ENCODE assay signal across 1 cellular context in the genomic region with DNA sequence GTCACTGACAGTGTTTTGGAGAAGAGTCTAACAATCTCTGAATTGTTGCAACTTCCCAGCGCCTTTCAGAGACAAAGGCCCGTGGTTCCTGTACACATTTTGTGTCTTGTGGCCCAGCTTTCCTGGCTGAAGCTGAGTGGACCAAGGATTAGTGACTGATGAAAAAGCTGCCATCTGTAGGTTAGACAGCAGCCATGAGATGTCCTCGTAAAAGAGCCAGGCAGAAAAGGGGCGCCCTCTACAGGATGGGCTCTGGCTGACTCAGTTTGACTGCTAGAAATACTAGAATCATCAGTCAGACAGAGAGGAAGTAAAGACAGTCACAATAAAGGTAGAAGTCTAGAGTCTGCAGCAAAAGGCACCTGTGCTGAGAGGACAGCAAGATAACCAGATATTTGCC.
TF ChIP-seq lines count a peak whose summit lies in the region.

No MANE protein-coding gene starts in this region.

TF ChIP-seq in K562, 482 proteins besides CTCF, POLR2A, EP300 and RAD21:
- TF ChIP-seq, protein P1, sequence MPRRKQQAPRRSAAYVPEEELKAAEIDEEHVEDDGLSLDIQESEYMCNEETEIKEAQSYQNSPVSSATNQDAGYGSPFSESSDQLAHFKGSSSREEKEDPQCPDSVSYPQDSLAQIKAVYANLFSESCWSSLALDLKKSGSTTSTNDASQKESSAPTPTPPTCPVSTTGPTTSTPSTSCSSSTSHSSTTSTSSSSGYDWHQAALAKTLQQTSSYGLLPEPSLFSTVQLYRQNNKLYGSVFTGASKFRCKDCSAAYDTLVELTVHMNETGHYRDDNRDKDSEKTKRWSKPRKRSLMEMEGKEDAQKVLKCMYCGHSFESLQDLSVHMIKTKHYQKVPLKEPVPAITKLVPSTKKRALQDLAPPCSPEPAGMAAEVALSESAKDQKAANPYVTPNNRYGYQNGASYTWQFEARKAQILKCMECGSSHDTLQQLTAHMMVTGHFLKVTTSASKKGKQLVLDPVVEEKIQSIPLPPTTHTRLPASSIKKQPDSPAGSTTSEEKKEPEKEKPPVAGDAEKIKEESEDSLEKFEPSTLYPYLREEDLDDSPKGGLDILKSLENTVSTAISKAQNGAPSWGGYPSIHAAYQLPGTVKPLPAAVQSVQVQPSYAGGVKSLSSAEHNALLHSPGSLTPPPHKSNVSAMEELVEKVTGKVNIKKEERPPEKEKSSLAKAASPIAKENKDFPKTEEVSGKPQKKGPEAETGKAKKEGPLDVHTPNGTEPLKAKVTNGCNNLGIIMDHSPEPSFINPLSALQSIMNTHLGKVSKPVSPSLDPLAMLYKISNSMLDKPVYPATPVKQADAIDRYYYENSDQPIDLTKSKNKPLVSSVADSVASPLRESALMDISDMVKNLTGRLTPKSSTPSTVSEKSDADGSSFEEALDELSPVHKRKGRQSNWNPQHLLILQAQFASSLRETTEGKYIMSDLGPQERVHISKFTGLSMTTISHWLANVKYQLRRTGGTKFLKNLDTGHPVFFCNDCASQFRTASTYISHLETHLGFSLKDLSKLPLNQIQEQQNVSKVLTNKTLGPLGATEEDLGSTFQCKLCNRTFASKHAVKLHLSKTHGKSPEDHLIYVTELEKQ (CRISPR knock-in tag; IDR thresholded peaks at IDR 0.05): no peak
- TF ChIP-seq KLF16 (IDR thresholded peaks at IDR 0.05) (0 out of 2 replicates have a peak, but pooled peaks have one; percentile 32), EHMT2 (IDR thresholded peaks at IDR 0.05) (peak; percentile 7; the same call in 1 of the 2 replicates), FOSL1 (tag; conservative IDR thresholded peaks at IDR 0.05) (no peak; the same call in 1 of the 2 replicates), RCOR1 (IDR thresholded peaks at IDR 0.05; ENCODE audit: borderline replicate concordance in 1 of 2, low read depth in 2 of 2, low read length in 2 of 2) (0 out of 4 replicates have a peak, but pooled peaks of 1 of the 2 experiments have one; percentile 14), YY1 (IDR thresholded peaks at IDR 0.05; ENCODE audit: borderline replicate concordance in 1 of 3, control insufficient read depth in 1 of 3, extremely low read depth in 1 of 3, insufficient read depth in 3 of 3, insufficient read length in 1 of 3, insufficient replicate concordance in 2 of 3, low read depth in 1 of 3, low read length in 2 of 3) (peak in 1 of 3 experiments; percentile 53), POLR3A (IDR thresholded peaks at IDR 0.05; ENCODE audit: borderline replicate concordance, extremely low read depth, insufficient read depth, insufficient read length) (no peak), JUND (IDR thresholded peaks at IDR 0.05; ENCODE audit: borderline replicate concordance, low read depth, low read length) (peak; percentile 52; the same call in 1 of the 2 replicates), JUND (tag; IDR thresholded peaks at IDR 0.05; ENCODE audit: borderline replicate concordance, low read depth, low read length) (no peak), SMC3 (conservative IDR thresholded peaks at IDR 0.05; ENCODE audit: insufficient read depth, low read depth, low read length) (peak; percentile 49; the same call in 1 of the 2 replicates), TAF9B (IDR thresholded peaks at IDR 0.05; ENCODE audit: partially characterized antibody) (no peak), NFE2 (IDR thresholded peaks at IDR 0.05; ENCODE audit: low read depth) (0 out of 2 replicates have a peak, but pooled peaks have one; percentile 9)
- TF ChIP-seq, protein P2, sequence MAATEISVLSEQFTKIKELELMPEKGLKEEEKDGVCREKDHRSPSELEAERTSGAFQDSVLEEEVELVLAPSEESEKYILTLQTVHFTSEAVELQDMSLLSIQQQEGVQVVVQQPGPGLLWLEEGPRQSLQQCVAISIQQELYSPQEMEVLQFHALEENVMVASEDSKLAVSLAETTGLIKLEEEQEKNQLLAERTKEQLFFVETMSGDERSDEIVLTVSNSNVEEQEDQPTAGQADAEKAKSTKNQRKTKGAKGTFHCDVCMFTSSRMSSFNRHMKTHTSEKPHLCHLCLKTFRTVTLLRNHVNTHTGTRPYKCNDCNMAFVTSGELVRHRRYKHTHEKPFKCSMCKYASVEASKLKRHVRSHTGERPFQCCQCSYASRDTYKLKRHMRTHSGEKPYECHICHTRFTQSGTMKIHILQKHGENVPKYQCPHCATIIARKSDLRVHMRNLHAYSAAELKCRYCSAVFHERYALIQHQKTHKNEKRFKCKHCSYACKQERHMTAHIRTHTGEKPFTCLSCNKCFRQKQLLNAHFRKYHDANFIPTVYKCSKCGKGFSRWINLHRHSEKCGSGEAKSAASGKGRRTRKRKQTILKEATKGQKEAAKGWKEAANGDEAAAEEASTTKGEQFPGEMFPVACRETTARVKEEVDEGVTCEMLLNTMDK (IDR thresholded peaks at IDR 0.05; ENCODE audit: borderline replicate concordance, insufficient read depth, low read depth, low read length, poor library complexity, severe bottlenecking): peak; percentile 85
- TF ChIP-seq, protein P3, sequence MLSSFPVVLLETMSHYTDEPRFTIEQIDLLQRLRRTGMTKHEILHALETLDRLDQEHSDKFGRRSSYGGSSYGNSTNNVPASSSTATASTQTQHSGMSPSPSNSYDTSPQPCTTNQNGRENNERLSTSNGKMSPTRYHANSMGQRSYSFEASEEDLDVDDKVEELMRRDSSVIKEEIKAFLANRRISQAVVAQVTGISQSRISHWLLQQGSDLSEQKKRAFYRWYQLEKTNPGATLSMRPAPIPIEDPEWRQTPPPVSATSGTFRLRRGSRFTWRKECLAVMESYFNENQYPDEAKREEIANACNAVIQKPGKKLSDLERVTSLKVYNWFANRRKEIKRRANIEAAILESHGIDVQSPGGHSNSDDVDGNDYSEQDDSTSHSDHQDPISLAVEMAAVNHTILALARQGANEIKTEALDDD (IDR thresholded peaks at IDR 0.05): peak; percentile 46; the same call in 1 of the 2 replicates
TF ChIP-seq in K562: peak in this region for 9.
